In the genomic region with DNA sequence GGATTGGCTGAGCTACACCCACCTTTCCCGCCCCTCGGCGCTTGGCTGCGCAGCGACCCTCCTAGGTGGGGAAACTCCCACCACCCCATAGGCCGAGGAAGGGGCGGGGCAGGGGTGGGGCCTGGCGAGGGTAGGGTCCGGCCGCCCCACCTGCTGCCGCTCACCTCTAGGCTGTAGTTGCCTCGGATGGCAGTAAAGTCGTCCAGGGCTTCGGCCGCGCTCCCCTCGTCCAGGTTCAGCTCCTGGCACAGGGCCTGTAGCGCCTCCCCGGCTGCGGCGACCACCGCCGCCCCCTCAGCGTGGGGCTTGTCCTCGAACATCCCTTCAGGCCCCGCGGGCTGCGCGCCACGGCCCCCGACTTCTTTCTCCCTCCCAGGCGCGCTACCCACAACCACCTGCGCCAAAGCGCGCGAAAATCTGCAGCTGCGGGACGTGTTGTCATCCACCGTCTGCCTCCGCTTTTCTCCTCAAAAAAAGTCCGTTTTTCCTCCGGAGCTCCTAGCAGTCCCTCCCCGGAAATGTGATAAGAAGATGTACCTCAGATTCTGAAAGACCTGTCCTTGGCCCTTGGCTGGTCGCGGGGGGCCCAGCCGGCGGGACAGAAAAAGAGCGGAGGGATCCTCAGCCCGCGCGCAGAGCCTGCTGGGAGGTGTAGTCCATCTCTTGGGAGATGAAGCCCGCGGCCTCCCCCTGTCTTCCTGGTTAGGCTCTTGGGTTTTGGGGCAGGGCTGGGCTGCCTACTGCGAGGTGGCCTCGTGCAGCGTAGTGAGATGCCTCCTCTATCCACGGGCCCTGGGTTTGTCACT, we compare ENCODE assay signal across 8 cellular contexts. TPM values are rescaled to one million over a fixed set of nuclear protein-coding genes. Genes with fewer than 3 reads are reported as not detected.
DNase-seq lines count a peak whose midpoint lies in the region; ATAC-seq and TF ChIP-seq lines count a peak whose summit lies in the region.

A gene with protein sequence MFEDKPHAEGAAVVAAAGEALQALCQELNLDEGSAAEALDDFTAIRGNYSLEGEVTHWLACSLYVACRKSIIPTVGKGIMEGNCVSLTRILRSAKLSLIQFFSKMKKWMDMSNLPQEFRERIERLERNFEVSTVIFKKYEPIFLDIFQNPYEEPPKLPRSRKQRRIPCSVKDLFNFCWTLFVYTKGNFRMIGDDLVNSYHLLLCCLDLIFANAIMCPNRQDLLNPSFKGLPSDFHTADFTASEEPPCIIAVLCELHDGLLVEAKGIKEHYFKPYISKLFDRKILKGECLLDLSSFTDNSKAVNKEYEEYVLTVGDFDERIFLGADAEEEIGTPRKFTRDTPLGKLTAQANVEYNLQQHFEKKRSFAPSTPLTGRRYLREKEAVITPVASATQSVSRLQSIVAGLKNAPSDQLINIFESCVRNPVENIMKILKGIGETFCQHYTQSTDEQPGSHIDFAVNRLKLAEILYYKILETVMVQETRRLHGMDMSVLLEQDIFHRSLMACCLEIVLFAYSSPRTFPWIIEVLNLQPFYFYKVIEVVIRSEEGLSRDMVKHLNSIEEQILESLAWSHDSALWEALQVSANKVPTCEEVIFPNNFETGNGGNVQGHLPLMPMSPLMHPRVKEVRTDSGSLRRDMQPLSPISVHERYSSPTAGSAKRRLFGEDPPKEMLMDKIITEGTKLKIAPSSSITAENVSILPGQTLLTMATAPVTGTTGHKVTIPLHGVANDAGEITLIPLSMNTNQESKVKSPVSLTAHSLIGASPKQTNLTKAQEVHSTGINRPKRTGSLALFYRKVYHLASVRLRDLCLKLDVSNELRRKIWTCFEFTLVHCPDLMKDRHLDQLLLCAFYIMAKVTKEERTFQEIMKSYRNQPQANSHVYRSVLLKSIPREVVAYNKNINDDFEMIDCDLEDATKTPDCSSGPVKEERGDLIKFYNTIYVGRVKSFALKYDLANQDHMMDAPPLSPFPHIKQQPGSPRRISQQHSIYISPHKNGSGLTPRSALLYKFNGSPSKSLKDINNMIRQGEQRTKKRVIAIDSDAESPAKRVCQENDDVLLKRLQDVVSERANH (minus strand): TSS at position 389 of the 806 bp plus-strand sequence. CDS start 69 bp downstream, at position 320.

- H3K4me3 Mint-ChIP-seq in activated naive CD8-positive, alpha-beta T cell treated with anti-CD3 and anti-CD28 coated beads, Interleukin-2, amount 50 U/mL, for 24 hours: peak within 1 kb of the TSS; percentile 98
- peak within 1 kb of the TSS; percentile 99 for H3K4me3 Mint-ChIP-seq in type B pancreatic cell

- intact Hi-C loops in heart left ventricle (cut with DNase I): no loop called here

- DNase-seq in GM10266 (ENCODE audit: extremely low spot score) (peak; percentile 83), NCI-H1417 (lab: John Stamatoyannopoulos, UW) (peak; percentile 87 to 99 (median 98)), SW480 (ENCODE audit: low spot score) (peak; percentile 93), heart left ventricle (peak; percentile 82 to 91 (median 86)), pons (ENCODE audit: low spot score) (peak; percentile 75), type B pancreatic cell (ENCODE audit: extremely low spot score, unreplicated experiment) (peak; percentile 87)
- DNase-seq in activated naive CD8-positive, alpha-beta T cell treated with anti-CD3 and anti-CD28 coated beads, Interleukin-2, amount 50 U/mL, for 24 hours: peak; percentile 89

- no peaks in the 10 kb centered on the region for H3K9me3 Mint-ChIP-seq in activated naive CD8-positive, alpha-beta T cell treated with anti-CD3 and anti-CD28 coated beads, Interleukin-2, amount 50 U/mL, for 24 hours
- H3K9me3 Mint-ChIP-seq in type B pancreatic cell: no peaks in the 10 kb centered on the region

- peaks cover 0 to 21% (median 9%) of the 10 kb centered on the region in 12 donors for H3K4me1 ChIP-seq in heart left ventricle

- ATAC-seq in HG02678 (IDR thresholded peaks at IDR 0.05; ENCODE audit: unreplicated experiment) (peak; percentile 73), heart left ventricle (peak; percentile 86 to 95 (median 94))
- peak; percentile 87 for ATAC-seq in activated naive CD8-positive, alpha-beta T cell treated with anti-CD3 and anti-CD28 coated beads, Interleukin-2, amount 50 U/mL, for 24 hours

- peaks cover 0 to 13% (median 0%) of the 10 kb centered on the region in 9 donors for H3K36me3 ChIP-seq in heart left ventricle

- WGBS in heart left ventricle, 4 donors: 0 to 1% (median 1%) methylated on average over 27 to 58 of the region's 58 CpGs

- peak within 1 kb of the TSS; percentile 98 for H3K27ac Mint-ChIP-seq in activated naive CD8-positive, alpha-beta T cell treated with anti-CD3 and anti-CD28 coated beads, Interleukin-2, amount 50 U/mL, for 24 hours
- peak within 1 kb of the TSS; percentile 99 for H3K27ac Mint-ChIP-seq in type B pancreatic cell

- peak in 1 of 2 donors; percentile 36 for TF ChIP-seq POLR2A in heart left ventricle (IDR thresholded peaks at IDR 0.05)

- H3K4me3 ChIP-seq in heart left ventricle: peak within 1 kb of the TSS; percentile 70 to 97 (median 80)

- no peaks in the 10 kb centered on the region for H3K27me3 ChIP-seq in heart left ventricle

- TF ChIP-seq CTCF in GM10266 (IDR thresholded peaks at IDR 0.05; ENCODE audit: control insufficient read depth, insufficient read depth, low read depth, missing control alignments) (peak; percentile 33), heart left ventricle (IDR thresholded peaks at IDR 0.05) (peak in 10 of 12 donors; percentile 6 to 65 (median 42)), type B pancreatic cell (conservative IDR thresholded peaks at IDR 0.05) (peak; percentile 14)

- no peaks in the 10 kb centered on the region for H3K9me3 ChIP-seq in heart left ventricle

- no peaks in the 10 kb centered on the region for H3K27me3 Mint-ChIP-seq in activated naive CD8-positive, alpha-beta T cell treated with anti-CD3 and anti-CD28 coated beads, Interleukin-2, amount 50 U/mL, for 24 hours
- H3K27me3 Mint-ChIP-seq in type B pancreatic cell: no peaks in the 10 kb centered on the region

- H3K4me1 Mint-ChIP-seq in activated naive CD8-positive, alpha-beta T cell treated with anti-CD3 and anti-CD28 coated beads, Interleukin-2, amount 50 U/mL, for 24 hours: peaks cover 33% of the 10 kb centered on the region
- H3K4me1 Mint-ChIP-seq in type B pancreatic cell (ENCODE audit: unreplicated experiment): peaks cover 13% of the 10 kb centered on the region

- H3K36me3 Mint-ChIP-seq in activated naive CD8-positive, alpha-beta T cell treated with anti-CD3 and anti-CD28 coated beads, Interleukin-2, amount 50 U/mL, for 24 hours (ENCODE audit: low read depth): peaks cover 31% of the 10 kb centered on the region
- H3K36me3 Mint-ChIP-seq in type B pancreatic cell: peaks cover 3% of the 10 kb centered on the region

- H3K27ac ChIP-seq in heart left ventricle: peak within 1 kb of the TSS in 10 of 12 donors; percentile 41 to 85 (median 52)

RNA-seq across cellular contexts. Expression of the gene that starts here (rescaled TPM):
- total RNA-seq in heart left ventricle (1 to 10 TPM; 2.0 to 6.7 (median 4.3) TPM), type B pancreatic cell (ENCODE audit: low replicate concordance) (7.6 and 16.0 TPM in 2 replicates)
- polyA plus RNA-seq in heart left ventricle: 1 to 10 TPM; 1.0 to 1.7 TPM

Comparison
In these comparisons a context has a peak if more than half of its experiments do, and no peak if none do; other contexts are left out.
1. Peak in every context shown above with its lines: DNase-seq, ATAC-seq, H3K4me3 ChIP-seq and H3K27ac ChIP-seq.